Comparison of ENCODE assay signal across 8 cellular contexts in the genomic region with DNA sequence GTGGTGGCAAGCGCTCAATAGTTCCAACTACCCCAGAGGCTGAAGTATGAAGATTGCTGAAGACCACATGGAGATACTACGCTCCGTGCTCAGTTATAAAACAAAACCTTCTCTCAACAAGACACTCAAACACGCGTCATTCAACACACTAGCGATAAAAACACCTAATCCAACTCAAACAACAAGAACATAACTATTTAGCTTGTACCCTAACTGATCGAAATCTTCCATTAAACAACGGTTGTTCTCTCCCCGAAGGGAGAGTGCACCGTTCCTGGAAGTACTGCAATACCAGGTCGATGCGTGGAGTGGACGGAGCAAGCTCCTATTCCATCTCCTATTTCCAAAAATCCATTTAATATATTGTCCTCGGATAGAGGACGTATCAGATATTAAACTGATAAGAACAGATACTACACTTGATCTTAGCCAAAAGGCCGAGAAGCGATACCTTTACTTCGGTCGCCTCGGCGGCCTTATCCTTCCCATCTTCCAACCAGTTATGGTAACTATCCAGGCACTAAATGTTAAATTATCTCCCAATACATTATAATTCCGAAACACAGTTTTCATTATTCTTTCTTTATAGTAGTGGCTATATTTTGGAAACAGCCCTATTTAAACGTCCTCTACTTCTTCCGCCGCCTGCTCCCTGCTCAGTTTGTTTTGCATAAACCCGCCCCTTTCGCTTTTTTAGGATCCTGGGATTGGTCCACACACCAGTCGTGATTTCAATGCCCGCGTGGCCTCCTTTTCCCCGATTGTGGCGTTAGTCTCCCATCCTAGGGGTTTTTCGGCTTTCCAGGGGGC.
DNase-seq lines count a peak whose midpoint lies in the region; ATAC-seq lines count a peak whose summit lies in the region.

No MANE protein-coding gene starts in this region.

- DNase-seq in AML-193 (lab: John Stamatoyannopoulos, UW) (peak; percentile 99), NCI-H345 (lab: John Stamatoyannopoulos, UW) (peak; percentile 91), kidney glomerular epithelial cell (lab: John Stamatoyannopoulos, UW) (peak; percentile 100)
- peak in 3 of 4 experiments; percentile 64 to 76 (median 71) for DNase-seq in stimulated activated CD4-positive, alpha-beta T cell treated with anti-CD3 and anti-CD28 coated beads, Interleukin-1b, Interleukin-23, amount 100 ng/mL, for 24 hours (ENCODE audit: low read depth in 4 of 4, low spot score in 1 of 4)

- ATAC-seq in GM19025 (IDR thresholded peaks at IDR 0.05; ENCODE audit: low read depth, unreplicated experiment) (peak; percentile 54), HG03196 (IDR thresholded peaks at IDR 0.05; ENCODE audit: unreplicated experiment) (peak; percentile 38)
- ATAC-seq in activated CD4-positive, CD25-positive, alpha-beta regulatory T cell treated with anti-CD3 and anti-CD28 coated beads, Interleukin-2, amount 50 U/mL, for 24 hours = peak; percentile 76 to 81

- peak overlapping the region; percentile 99 for H3K27ac ChIP-seq in cingulate gyrus (ENCODE audit: low read depth, low read length)

Comparison
In these comparisons a context has a peak if more than half of its experiments do, and no peak if none do; other contexts are left out.
1. Peak in every context shown above with its lines: DNase-seq, ATAC-seq and H3K27ac ChIP-seq.